32 cellular contexts compared by ENCODE assay signal in genomic region chrX:96987228-96987627, GRCh38.
A peak's percentile ranks its signal among the peaks of the same experiment; 100 is the strongest.
DNase-seq lines count a peak whose midpoint lies in the region; ATAC-seq, FAIRE-seq and TF ChIP-seq lines count a peak whose summit lies in the region.
"Had no signal": no experiment of that assay in that cellular context is flagged by ENCODE, and none has a peak within 500 bp of the region (broad histone marks: within the 10 kb centered on the region; RNA-seq: fewer than 3 reads in every experiment).

No MANE protein-coding gene starts in this region.

- H3K27ac ChIP-seq in GM23248 = no peak overlapping the region
- H3K27ac ChIP-seq in astrocyte (ENCODE audit: low read depth, low read length) = no peak overlapping the region
- H3K27ac ChIP-seq in tibial artery = no peak overlapping the region
- no peak overlapping the region for H3K27ac ChIP-seq in lower lobe of right lung
- H3K27ac ChIP-seq: BLaER1, epithelial cell of prostate, gastrocnemius medialis, hepatocyte, Peyer's patch had no signal

- 0 out of 2 replicates have a peak, but pooled peaks cover 8% of the 10 kb centered on the region for H3K4me1 ChIP-seq in GM23248 (ENCODE audit: insufficient read depth)
- no peaks in the 10 kb centered on the region for H3K4me1 ChIP-seq in astrocyte (ENCODE audit: insufficient read depth, low read length)
- no peaks in the 10 kb centered on the region for H3K4me1 ChIP-seq in tibial artery
- H3K4me1 ChIP-seq in lower lobe of right lung = no peaks in the 10 kb centered on the region
- H3K4me1 ChIP-seq: BLaER1, Peyer's patch had no signal

- no peak overlapping the region for H3K9ac ChIP-seq in GM23248
- H3K9ac ChIP-seq in astrocyte (ENCODE audit: low read length) = no peak overlapping the region
- H3K9ac ChIP-seq: BLaER1 had no signal

- H3K27me3 Mint-ChIP-seq in astrocyte (ENCODE audit: low read depth, unreplicated experiment) = no peaks in the 10 kb centered on the region
- H3K27me3 Mint-ChIP-seq: activated CD8-positive, alpha-beta memory T cell treated with anti-CD3 and anti-CD28 coated beads, Interleukin-2, amount 10 ng/mL, durations not matched to agents 7 days and 5 days; activated naive CD8-positive, alpha-beta T cell treated with anti-CD3 and anti-CD28 coated beads, Interleukin-2, amount 50 U/mL, for 24 hours; brain had no signal

- H3K27me3 ChIP-seq in GM23248 (replicated peaks; ENCODE audit: insufficient read depth) (no peaks in the 10 kb centered on the region), astrocyte (ENCODE audit: insufficient read depth, low read length) (no peaks in the 10 kb centered on the region), tibial artery (no peaks in the 10 kb centered on the region), lower lobe of right lung (ENCODE audit: low read depth) (no peaks in the 10 kb centered on the region)
- H3K27me3 ChIP-seq: gastrocnemius medialis, hepatocyte, Peyer's patch had no signal

- no peaks in the 10 kb centered on the region for H3F3A ChIP-seq in GM23248 (ENCODE audit: insufficient read depth)

- WGBS in GM23248 (ENCODE audit: low coverage in 1 of 2, low lambda C conversion rate in 2 of 2, missing lambda C conversion rate in 2 of 2), 2 experiments = 88% methylated on average over 1 of the region's 1 CpG

- H3K27ac Mint-ChIP-seq in astrocyte (ENCODE audit: unreplicated experiment) = no peak overlapping the region
- H3K27ac Mint-ChIP-seq: activated CD8-positive, alpha-beta memory T cell treated with anti-CD3 and anti-CD28 coated beads, Interleukin-2, amount 10 ng/mL, durations not matched to agents 7 days and 5 days; activated naive CD8-positive, alpha-beta T cell treated with anti-CD3 and anti-CD28 coated beads, Interleukin-2, amount 50 U/mL, for 24 hours; brain; natural killer cell treated with Interleukin-12 subunit alpha and Interleukin-12 subunit beta and Interleukin-15 and Interleukin-18, amount 100 ng/mL, for 72 hours; stimulated activated effector memory CD8-positive, alpha-beta T cell treated with anti-CD3 and anti-CD28 coated beads, Interleukin-12 subunit alpha, Interleukin-12 subunit beta, amount 100 ng/mL, for 72 hours had no signal

- H3K9me2 ChIP-seq in GM23248 (ENCODE audit: insufficient read depth) = no peaks in the 10 kb centered on the region

- H3K4me3 ChIP-seq in GM23248 (no peak overlapping the region), astrocyte (ENCODE audit: insufficient read depth, low read depth, low read length) (no peak overlapping the region), fibroblast of mammary gland (ENCODE audit: control insufficient read depth, low read depth, low read length) (no peak overlapping the region), skeletal muscle cell (ENCODE audit: low read depth, low read length) (no peak overlapping the region), tibial artery (no peak overlapping the region), lower lobe of right lung (no peak overlapping the region)
- H3K4me3 ChIP-seq: BLaER1, gastrocnemius medialis, hepatocyte, mucosa of descending colon, Peyer's patch had no signal

- H2AFZ ChIP-seq in GM23248 = no peak overlapping the region
- no peak overlapping the region for H2AFZ ChIP-seq in astrocyte (ENCODE audit: low read depth, low read length)
- H2AFZ ChIP-seq: hepatocyte had no signal

- in situ Hi-C loops in GM23248 (cut with MboI) = no loop called here

- peak; percentile 26 for DNase-seq in GM23248
- peak; percentile 9 for DNase-seq in astrocyte (ENCODE audit: low read depth)
- DNase-seq in fibroblast of mammary gland (ENCODE audit: low read depth) = peak; percentile 43
- peak; percentile 6 for DNase-seq in skeletal muscle cell (ENCODE audit: low read depth)
- DNase-seq in tibial artery = no peak
- no peak for DNase-seq in lower lobe of right lung
- DNase-seq in cardiac septum (ENCODE audit: low spot score) = no peak
- DNase-seq in activated T-cell treated with anti-CD3 and anti-CD28 coated beads, Interleukin-2, amount 50 U/mL, for 1 hour = no peak
- DNase-seq: activated CD4-positive, alpha-beta T cell treated with anti-CD3 and anti-CD28 coated beads, Interleukin-2, amount 50 U/mL, for 4 hours; activated CD8-positive, alpha-beta memory T cell treated with anti-CD3 and anti-CD28 coated beads, Interleukin-2, amount 10 ng/mL, durations not matched to agents 7 days and 5 days; activated naive CD8-positive, alpha-beta T cell treated with anti-CD3 and anti-CD28 coated beads, Interleukin-2, amount 50 U/mL, for 24 hours; activated T-cell treated with anti-CD3 and anti-CD28 coated beads, Interleukin-2, amount 50 U/mL, for 48 hours; COR-L47; effector CD8-positive, alpha-beta T cell; gastrocnemius medialis; Karpas-422; mucosa of descending colon; NCI-H1417 treated with DMSO at 0.1 percent for 48 hours; NCI-H2081 treated with DMSO at 0.1 percent for 48 hours; Peyer's patch; SHP77 treated with DMSO at 0.1 percent for 48 hours; T-helper 2 cell had no signal

- intact Hi-C loops in tibial artery (cut with DNase I; ENCODE audit: low total_unique reads) (no loop called here), lower lobe of right lung (cut with DNase I) (no loop called here), cardiac septum (cut with DNase I) (no loop called here)

- TF ChIP-seq CTCF in astrocyte (IDR thresholded peaks at IDR 0.05; ENCODE audit: insufficient read depth, low read depth, low read length) = no peak
- TF ChIP-seq CTCF in fibroblast of mammary gland (conservative IDR thresholded peaks at IDR 0.05; ENCODE audit: control insufficient read depth, insufficient read depth, low read depth, low read length) = no peak
- no peak for TF ChIP-seq CTCF in tibial artery (IDR thresholded peaks at IDR 0.05)
- no peak for TF ChIP-seq CTCF in lower lobe of right lung (IDR thresholded peaks at IDR 0.05)

- H4K20me1 ChIP-seq in GM23248 (ENCODE audit: insufficient read depth) = no peaks in the 10 kb centered on the region
- no peaks in the 10 kb centered on the region for H4K20me1 ChIP-seq in astrocyte (ENCODE audit: insufficient read depth, low read length)
- H4K20me1 ChIP-seq: BLaER1 had no signal

- ATAC-seq in lower lobe of right lung = no peak
- ATAC-seq: activated CD8-positive, alpha-beta memory T cell treated with anti-CD3 and anti-CD28 coated beads, Interleukin-2, amount 10 ng/mL, durations not matched to agents 7 days and 5 days; activated naive CD8-positive, alpha-beta T cell treated with anti-CD3 and anti-CD28 coated beads, Interleukin-2, amount 50 U/mL, for 24 hours; gastrocnemius medialis; HepG2; mucosa of descending colon; natural killer cell treated with Interleukin-12 subunit alpha and Interleukin-12 subunit beta and Interleukin-15 and Interleukin-18, amount 100 ng/mL, for 72 hours; stimulated activated effector memory CD8-positive, alpha-beta T cell treated with anti-CD3 and anti-CD28 coated beads, Interleukin-12 subunit alpha, Interleukin-12 subunit beta, amount 100 ng/mL, for 72 hours had no signal

- H3K36me3 Mint-ChIP-seq in astrocyte (ENCODE audit: low read depth, unreplicated experiment) = no peaks in the 10 kb centered on the region
- H3K36me3 Mint-ChIP-seq: activated CD8-positive, alpha-beta memory T cell treated with anti-CD3 and anti-CD28 coated beads, Interleukin-2, amount 10 ng/mL, durations not matched to agents 7 days and 5 days; brain; natural killer cell treated with Interleukin-12 subunit alpha and Interleukin-12 subunit beta and Interleukin-15 and Interleukin-18, amount 100 ng/mL, for 72 hours; stimulated activated effector memory CD8-positive, alpha-beta T cell treated with anti-CD3 and anti-CD28 coated beads, Interleukin-12 subunit alpha, Interleukin-12 subunit beta, amount 100 ng/mL, for 72 hours had no signal

- no peaks in the 10 kb centered on the region for H3K36me3 ChIP-seq in GM23248 (ENCODE audit: low read depth)
- no peaks in the 10 kb centered on the region for H3K36me3 ChIP-seq in astrocyte (ENCODE audit: insufficient read depth, low read length)
- no peaks in the 10 kb centered on the region for H3K36me3 ChIP-seq in tibial artery
- H3K36me3 ChIP-seq in lower lobe of right lung = no peaks in the 10 kb centered on the region
- H3K36me3 ChIP-seq: BLaER1, gastrocnemius medialis, Peyer's patch had no signal

- H3K9me3 ChIP-seq in GM23248 (ENCODE audit: low read depth) (no peaks in the 10 kb centered on the region), astrocyte (ENCODE audit: insufficient read depth, low read depth, low read length) (no peaks in the 10 kb centered on the region), tibial artery (no peaks in the 10 kb centered on the region), lower lobe of right lung (no peaks in the 10 kb centered on the region)
- H3K9me3 ChIP-seq: BLaER1, gastrocnemius medialis, mucosa of descending colon, Peyer's patch had no signal

- H3K9me3 Mint-ChIP-seq in astrocyte (ENCODE audit: unreplicated experiment) = no peaks in the 10 kb centered on the region
- H3K9me3 Mint-ChIP-seq: activated naive CD8-positive, alpha-beta T cell treated with anti-CD3 and anti-CD28 coated beads, Interleukin-2, amount 50 U/mL, for 24 hours; brain; natural killer cell treated with Interleukin-12 subunit alpha and Interleukin-12 subunit beta and Interleukin-15 and Interleukin-18, amount 100 ng/mL, for 72 hours; stimulated activated effector memory CD8-positive, alpha-beta T cell treated with anti-CD3 and anti-CD28 coated beads, Interleukin-12 subunit alpha, Interleukin-12 subunit beta, amount 100 ng/mL, for 72 hours had no signal

- no peaks in the 10 kb centered on the region for H3K4me1 Mint-ChIP-seq in astrocyte (ENCODE audit: low read depth, unreplicated experiment)
- H3K4me1 Mint-ChIP-seq: activated CD8-positive, alpha-beta memory T cell treated with anti-CD3 and anti-CD28 coated beads, Interleukin-2, amount 10 ng/mL, durations not matched to agents 7 days and 5 days; activated naive CD8-positive, alpha-beta T cell treated with anti-CD3 and anti-CD28 coated beads, Interleukin-2, amount 50 U/mL, for 24 hours; stimulated activated effector memory CD8-positive, alpha-beta T cell treated with anti-CD3 and anti-CD28 coated beads, Interleukin-12 subunit alpha, Interleukin-12 subunit beta, amount 100 ng/mL, for 72 hours had no signal

- FAIRE-seq in astrocyte (lab: Jason Lieb, UNC) = no peak
- FAIRE-seq: colon, G401.6, H1, HepG2 had no signal

- no peak overlapping the region for H3K4me3 Mint-ChIP-seq in astrocyte (ENCODE audit: unreplicated experiment)
- H3K4me3 Mint-ChIP-seq: activated CD8-positive, alpha-beta memory T cell treated with anti-CD3 and anti-CD28 coated beads, Interleukin-2, amount 10 ng/mL, durations not matched to agents 7 days and 5 days; activated naive CD8-positive, alpha-beta T cell treated with anti-CD3 and anti-CD28 coated beads, Interleukin-2, amount 50 U/mL, for 24 hours; brain; natural killer cell treated with Interleukin-12 subunit alpha and Interleukin-12 subunit beta and Interleukin-15 and Interleukin-18, amount 100 ng/mL, for 72 hours; stimulated activated effector memory CD8-positive, alpha-beta T cell treated with anti-CD3 and anti-CD28 coated beads, Interleukin-12 subunit alpha, Interleukin-12 subunit beta, amount 100 ng/mL, for 72 hours had no signal

- H3K4me2 ChIP-seq in GM23248 (ENCODE audit: unreplicated experiment) (no peak overlapping the region), astrocyte (ENCODE audit: low read length) (peak overlapping the region; percentile 25)
- H3K4me2 ChIP-seq: BLaER1, hepatocyte had no signal

- H3K79me2 ChIP-seq in GM23248 (ENCODE audit: insufficient read depth) = no peaks in the 10 kb centered on the region
- no peaks in the 10 kb centered on the region for H3K79me2 ChIP-seq in astrocyte (ENCODE audit: insufficient read depth, low read length)
- H3K79me2 ChIP-seq: hepatocyte had no signal

Comparison
In these comparisons a context has a peak if more than half of its experiments do, and no peak if none do; other contexts are left out.
1. DNase-seq: peak in GM23248 (single experiment), astrocyte (single experiment), fibroblast of mammary gland (single experiment) and skeletal muscle cell (single experiment); none in tibial artery (0 of 2), lower lobe of right lung (single experiment), cardiac septum (single experiment) and activated T-cell treated with anti-CD3 and anti-CD28 coated beads, Interleukin-2, amount 50 U/mL, for 1 hour (single experiment).